In genomic region chr3:75262661-75263060, GRCh38 we compare ENCODE assay signal across 22 cellular contexts.
"Had no signal": no experiment of that assay in that cellular context is flagged by ENCODE, and none has a peak within 500 bp of the region (broad histone marks: within the 10 kb centered on the region; RNA-seq: fewer than 3 reads in every experiment).

No MANE protein-coding gene starts in this region.

- H3K4me1 ChIP-seq: left ventricle myocardium inferior, right atrium auricular region, right lobe of liver, stomach, testis, thyroid gland, transverse colon, upper lobe of left lung, vagina had no signal

- H3K36me3 ChIP-seq: left ventricle myocardium inferior, ovary, right atrium auricular region, right lobe of liver, stomach, thyroid gland, transverse colon, upper lobe of left lung, vagina had no signal

- DNase-seq: hippocampal formation; left ventricle myocardium inferior; midbrain; mucosa of descending colon; naive thymus-derived CD4-positive, alpha-beta T cell; ovary; right lobe of liver; stimulated activated CD4-positive, alpha-beta T cell treated with anti-CD3 and anti-CD28 coated beads, Interleukin-12 subunit alpha, Interleukin-12 subunit beta, amount 100 ng/mL, for 4 hours; stimulated activated CD4-positive, alpha-beta T cell treated with anti-CD3 and anti-CD28 coated beads, Interleukin-15, amount 100 ng/mL, for 24 hours; stimulated activated CD4-positive, alpha-beta T cell treated with anti-CD3 and anti-CD28 coated beads, Interleukin-2, amount 100 ng/mL, for 24 hours; stimulated activated CD4-positive, alpha-beta T cell treated with anti-CD3 and anti-CD28 coated beads, Interleukin-4, amount 100 ng/mL, for 1 hour; stimulated activated naive B cell treated with anti-CD40 and anti-IgM and Interleukin-4, amounts not matched to agents 10 μg/mL and 1 μg/mL and 100 μg/mL, for 72 hours; stimulated activated naive CD8-positive, alpha-beta T cell treated with anti-CD3 and anti-CD28 coated beads, Interleukin-15, Interleukin-2, amounts not matched to agents 100 U/mL and 50 U/mL, for 24 hours; stomach; testis; thyroid gland; transverse colon; upper lobe of left lung had no signal

- ATAC-seq: mucosa of descending colon; naive thymus-derived CD4-positive, alpha-beta T cell; natural killer cell treated with Interleukin-12 subunit alpha and Interleukin-12 subunit beta and Interleukin-15 and Interleukin-18, amount 100 ng/mL, for 72 hours; right lobe of liver; stimulated activated naive B cell treated with anti-CD40 and anti-IgM and Interleukin-4, amounts not matched to agents 10 μg/mL and 1 μg/mL and 100 μg/mL, for 72 hours; stimulated activated naive CD8-positive, alpha-beta T cell treated with anti-CD3 and anti-CD28 coated beads, Interleukin-15, Interleukin-2, amounts not matched to agents 100 U/mL and 50 U/mL, for 24 hours had no signal

- H3K4me3 ChIP-seq: left ventricle myocardium inferior, lung, mucosa of descending colon, ovary, right atrium auricular region, right lobe of liver, stomach, testis, thyroid gland, transverse colon, upper lobe of left lung, vagina had no signal

- H3K9me3 ChIP-seq: left ventricle myocardium inferior, mucosa of descending colon, ovary, right atrium auricular region, right lobe of liver, stomach, testis, thyroid gland, transverse colon, upper lobe of left lung, vagina had no signal

- H3K27ac ChIP-seq: left ventricle myocardium inferior, ovary, right atrium auricular region, right lobe of liver, stomach, testis, thyroid gland, transverse colon, upper lobe of left lung, vagina had no signal

- H3K27me3 ChIP-seq: ovary, right atrium auricular region, right lobe of liver, stomach, testis, thyroid gland, transverse colon, upper lobe of left lung, vagina had no signal
